ENCODE assay signal across 8 cellular contexts in the genomic region with DNA sequence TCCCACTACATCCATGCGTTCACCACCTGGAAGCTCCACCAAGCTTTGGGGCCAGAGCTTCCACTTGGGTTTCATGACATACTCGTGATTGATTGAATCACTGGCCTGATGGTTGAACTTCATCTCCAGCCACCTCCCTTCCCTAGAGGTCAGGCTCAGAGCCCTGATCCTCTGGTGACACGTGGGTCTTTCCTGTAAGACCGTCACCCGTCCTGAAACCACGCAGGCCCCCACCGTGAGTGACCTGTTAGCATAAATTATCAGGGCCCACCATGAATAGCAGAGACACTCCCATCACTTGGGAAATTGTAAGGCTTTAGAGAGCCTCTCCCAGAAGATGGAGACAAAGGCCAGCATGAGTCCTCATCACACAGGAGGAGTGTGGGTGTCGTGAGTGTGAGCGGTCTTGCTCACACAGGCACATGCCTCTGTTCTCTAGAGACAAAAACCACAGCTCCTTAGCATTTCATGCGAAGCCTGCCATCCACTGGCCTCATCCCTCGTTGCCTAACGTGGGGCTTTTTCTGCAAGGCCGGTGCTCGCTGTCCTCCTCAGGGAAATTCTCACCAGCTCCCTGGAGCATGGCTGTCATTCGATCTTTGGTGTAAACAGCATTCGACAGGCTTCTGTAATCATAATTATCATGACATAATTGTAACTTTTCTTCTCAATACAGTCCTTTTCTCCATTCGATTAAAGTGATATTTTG.
DNase-seq lines count a peak whose midpoint lies in the region; ATAC-seq and TF ChIP-seq lines count a peak whose summit lies in the region.

No MANE protein-coding gene starts in this region.

- no peak overlapping the region for H2AK5ac ChIP-seq in H9 (ENCODE audit: insufficient read length, low read length)

- H2AFZ ChIP-seq in H9 (ENCODE audit: low read length) = no peak overlapping the region

- no peak overlapping the region for H3K18ac ChIP-seq in H9 (ENCODE audit: insufficient read length, low read depth, low read length)

- no peak overlapping the region for H4K91ac ChIP-seq in H9 (ENCODE audit: insufficient read length, low read depth, low read length)

- no peak overlapping the region for H3K56ac ChIP-seq in H9 (ENCODE audit: insufficient read length, low read depth, low read length)

- TF ChIP-seq CTCF in chondrocyte (IDR thresholded peaks at IDR 0.05) (peak; percentile 31), H9 (conservative IDR thresholded peaks at IDR 0.05) (no peak; the same call in 2 of the 3 replicates)

- H4K8ac ChIP-seq in H9 (replicated peaks; ENCODE audit: insufficient read length, low read depth, low read length) = no peak overlapping the region

- no peaks in the 10 kb centered on the region; the same call in 1 of the 2 replicates for H3K27me3 ChIP-seq in H9 (ENCODE audit: insufficient read depth, low read length)

- no CpG with 5 or more reads among the region's 17 CpGs for WGBS in H9 (ENCODE audit: extremely low coverage, insufficient read length, low lambda C conversion rate)

- H4K20me1 ChIP-seq in H9 (ENCODE audit: control insufficient read depth, insufficient read depth, insufficient read length) = no peaks in the 10 kb centered on the region

- H3K14ac ChIP-seq in H9 (ENCODE audit: insufficient read depth, low read length) = no peak overlapping the region

- H3K27ac ChIP-seq in H9 (ENCODE audit: insufficient read length, low read depth, low read length) = no peak overlapping the region

- H3T11ph ChIP-seq in H9 (ENCODE audit: low read length) = no peak overlapping the region

- no peak overlapping the region for H3K23ac ChIP-seq in H9 (ENCODE audit: insufficient read length, low read depth, low read length)

- H4K5ac ChIP-seq in H9 (ENCODE audit: insufficient read length, low read depth, low read length) = no peak overlapping the region

- H3K9me3 Mint-ChIP-seq in chondrocyte (ENCODE audit: low read depth) = no peaks in the 10 kb centered on the region
- peaks cover under 1 to 4% of the 10 kb centered on the region in 2 experiments; a peak in 3 of 5 replicates for H3K9me3 Mint-ChIP-seq in H9

- no peak overlapping the region for H3K4me2 ChIP-seq in H9 (ENCODE audit: insufficient read depth, insufficient read length, low read length)

- no peak overlapping the region for H2BK15ac ChIP-seq in H9 (ENCODE audit: low read depth, low read length)

- no peaks in the 10 kb centered on the region for H3K4me1 Mint-ChIP-seq in chondrocyte (ENCODE audit: low read depth)
- peaks cover 10% of the 10 kb centered on the region in 2 experiments for H3K4me1 Mint-ChIP-seq in H9

- H3K4ac ChIP-seq in H9 (ENCODE audit: low read depth, low read length) = no peak overlapping the region

- H3K27ac Mint-ChIP-seq in chondrocyte (ENCODE audit: unreplicated experiment) = no peak overlapping the region
- no peak overlapping the region for H3K27ac Mint-ChIP-seq in H9

- no peak overlapping the region for H2BK20ac ChIP-seq in H9 (ENCODE audit: low read depth, low read length, poor library complexity, severe bottlenecking)

- H3K9ac ChIP-seq in H9 (ENCODE audit: extremely low read depth, insufficient read length, low read length) = no peak overlapping the region

- no peak overlapping the region for H2BK12ac ChIP-seq in H9 (ENCODE audit: insufficient read length, low read depth, low read length)

- no peak overlapping the region for H2BK120ac ChIP-seq in H9 (ENCODE audit: low read depth, low read length, poor library complexity, severe bottlenecking)

- no peaks in the 10 kb centered on the region for H3K4me1 ChIP-seq in H9 (ENCODE audit: insufficient read depth, low read length)

- DNase-seq in AG20443 (ENCODE audit: low spot score) (peak; percentile 52), chondrocyte (ENCODE audit: low spot score) (peak; percentile 38), DMS79 (lab: John Stamatoyannopoulos, UW) (no peak), H9 (no peak), kidney tubule cell (ENCODE audit: low spot score) (no peak)

- H2BK5ac ChIP-seq in H9 (ENCODE audit: insufficient read length, low read length) = no peak overlapping the region

- ATAC-seq in GM18870 (IDR thresholded peaks at IDR 0.05; ENCODE audit: unreplicated experiment) (peak; percentile 21), HG03045 (IDR thresholded peaks at IDR 0.05; ENCODE audit: unreplicated experiment) (peak; percentile 31), HG03520 (IDR thresholded peaks at IDR 0.05; ENCODE audit: unreplicated experiment) (no peak)

- no peaks in the 10 kb centered on the region for H3K79me2 ChIP-seq in H9 (ENCODE audit: insufficient read depth, low read length)

- no peaks in the 10 kb centered on the region for H3K79me1 ChIP-seq in H9 (ENCODE audit: insufficient read depth, low read depth, low read length, poor library complexity, severe bottlenecking)

- H3K4me3 Mint-ChIP-seq in chondrocyte (ENCODE audit: unreplicated experiment) (no peak overlapping the region), H9 (no peak overlapping the region)

- H3K36me3 Mint-ChIP-seq in chondrocyte (ENCODE audit: low read depth) (no peaks in the 10 kb centered on the region), H9 (ENCODE audit: insufficient read depth in 1 of 3, low read depth in 3 of 3) (no peaks in the 10 kb centered on the region)

- no peaks in the 10 kb centered on the region for H3K23me2 ChIP-seq in H9 (ENCODE audit: insufficient read length, low read depth, low read length, poor library complexity, severe bottlenecking)

- no peaks in the 10 kb centered on the region for H3K9me3 ChIP-seq in H9 (ENCODE audit: control insufficient read depth, low read depth, low read length)

- H3K27me3 Mint-ChIP-seq in chondrocyte (ENCODE audit: low read depth) (peaks cover 2% of the 10 kb centered on the region), H9 (ENCODE audit: low read depth) (peaks cover 4% of the 10 kb centered on the region)

Comparison
In these comparisons a context has a peak if more than half of its experiments do, and no peak if none do; other contexts are left out.
1. DNase-seq: peak in AG20443 (single experiment) and chondrocyte (single experiment); none in DMS79 (single experiment), H9 (single experiment) and kidney tubule cell (single experiment).